In genomic region chr2:85162746-85163301, GRCh38 we compare ENCODE assay signal across 2 cellular contexts.
TF ChIP-seq lines count a peak whose summit lies in the region.

No MANE protein-coding gene starts in this region.

TF ChIP-seq in IMR-90, 13 proteins besides CTCF, POLR2A, EP300 and RAD21:
- peak; percentile 60; the same call in 1 of the 2 replicates for TF ChIP-seq BHLHE40 (IDR thresholded peaks at IDR 0.05; ENCODE audit: low read depth, low read length)
- TF ChIP-seq MAZ (IDR thresholded peaks at IDR 0.05; ENCODE audit: borderline replicate concordance, low read depth, low read length): no peak
- TF ChIP-seq CHD1 (IDR thresholded peaks at IDR 0.05; ENCODE audit: low read depth, low read length): no peak
- TF ChIP-seq, protein P1, sequence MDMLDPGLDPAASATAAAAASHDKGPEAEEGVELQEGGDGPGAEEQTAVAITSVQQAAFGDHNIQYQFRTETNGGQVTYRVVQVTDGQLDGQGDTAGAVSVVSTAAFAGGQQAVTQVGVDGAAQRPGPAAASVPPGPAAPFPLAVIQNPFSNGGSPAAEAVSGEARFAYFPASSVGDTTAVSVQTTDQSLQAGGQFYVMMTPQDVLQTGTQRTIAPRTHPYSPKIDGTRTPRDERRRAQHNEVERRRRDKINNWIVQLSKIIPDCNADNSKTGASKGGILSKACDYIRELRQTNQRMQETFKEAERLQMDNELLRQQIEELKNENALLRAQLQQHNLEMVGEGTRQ (IDR thresholded peaks at IDR 0.05; ENCODE audit: low read depth, low read length): no peak
- TF ChIP-seq FOS (IDR thresholded peaks at IDR 0.05; ENCODE audit: low read depth, low read length): peak; percentile 26; the same call in 1 of the 2 replicates
- no peak for TF ChIP-seq RCOR1 (IDR thresholded peaks at IDR 0.05; ENCODE audit: insufficient replicate concordance, low read length)

TF ChIP-seq in H1, 55 proteins besides CTCF, POLR2A, EP300 and RAD21:
- TF ChIP-seq KDM4A (IDR thresholded peaks at IDR 0.05; ENCODE audit: low read depth, low read length, severe bottlenecking) (no peak), FOSL1 (IDR thresholded peaks at IDR 0.05; ENCODE audit: insufficient read depth, low read depth, low read length) (no peak), TBP (IDR thresholded peaks at IDR 0.05; ENCODE audit: low read depth, low read length) (no peak)
